Comparison of ENCODE assay signal across 17 cellular contexts in genomic region chr3:106397004-106397403, GRCh38.
DNase-seq lines count a peak whose midpoint lies in the region; ATAC-seq, FAIRE-seq and TF ChIP-seq lines count a peak whose summit lies in the region.
"Had no signal": no experiment of that assay in that cellular context is flagged by ENCODE, and none has a peak within 500 bp of the region (broad histone marks: within the 10 kb centered on the region; RNA-seq: fewer than 3 reads in every experiment).

No MANE protein-coding gene starts in this region.

- no TSS peak for BruUV-seq in PC-3 (replicated peaks; lab: Mats Ljungman, UMichigan)

- H3K9me3 ChIP-seq in HUES64 (ENCODE audit: insufficient read depth, low read depth, low read length) = no peaks in the 10 kb centered on the region
- no peaks in the 10 kb centered on the region for H3K9me3 ChIP-seq in PC-3 (ENCODE audit: low read length)
- H3K9me3 ChIP-seq: BLaER1 had no signal

- H3K36me3 Mint-ChIP-seq in GM23338 (ENCODE audit: low read depth) = peaks cover 4% of the 10 kb centered on the region; the same call in 1 of the 3 replicates
- H3K36me3 Mint-ChIP-seq: CD4-positive, CD25-positive, alpha-beta regulatory T cell had no signal

- POLR2A ChIA-PET in PC-3 (lab: Charles Lee; ENCODE audit: unreplicated experiment) = no interaction called here

- H3K9me2 ChIP-seq in GM23338 (ENCODE audit: insufficient read depth) (no peaks in the 10 kb centered on the region), PC-3 (replicated peaks; ENCODE audit: low read length) (no peaks in the 10 kb centered on the region)

- DNase-seq in GM23338 (ENCODE audit: low spot score) (peak; percentile 60), iPS DF 19.7 (ENCODE audit: low read depth, low spot score) (peak; percentile 30), iPS-NIHi7 (ENCODE audit: extremely low spot score) (peak; percentile 10), D721Med (ENCODE audit: insufficient read length, low spot score) (no peak), PC-3 (no peak), retina (no peak)
- DNase-seq: 8988T; AML-193; Calu3; CD4-positive, CD25-positive, alpha-beta regulatory T cell; DMS79 treated with DMSO at 0.1 percent for 48 hours; EL had no signal

- ATAC-seq in GM23338 (peak; percentile 98), PC-3 (no peak)

- H3K27me3 ChIP-seq in GM23338 (ENCODE audit: insufficient read depth) = no peaks in the 10 kb centered on the region
- H3K27me3 ChIP-seq in HUES64 (ENCODE audit: insufficient read depth, low read length) = no peaks in the 10 kb centered on the region
- H3K27me3 ChIP-seq in PC-3 (ENCODE audit: low read length) = no peaks in the 10 kb centered on the region
- H3K27me3 ChIP-seq: BLaER1 had no signal

- H3K9me3 Mint-ChIP-seq in GM23338 = no peaks in the 10 kb centered on the region
- H3K9me3 Mint-ChIP-seq: CD4-positive, CD25-positive, alpha-beta regulatory T cell; IgD-negative memory B cell had no signal

- peak overlapping the region; percentile 32; the same call in 2 of the 3 replicates for H3K4me3 Mint-ChIP-seq in GM23338
- H3K4me3 Mint-ChIP-seq: CD4-positive, CD25-positive, alpha-beta regulatory T cell; IgD-negative memory B cell had no signal

- H3K4me2 ChIP-seq in GM23338 = peak overlapping the region; percentile 60
- no peak overlapping the region for H3K4me2 ChIP-seq in PC-3 (ENCODE audit: low read length)
- H3K4me2 ChIP-seq: BLaER1 had no signal

- H3K4me1 ChIP-seq in GM23338 (ENCODE audit: insufficient read depth) (peaks cover 28% of the 10 kb centered on the region), HUES64 (ENCODE audit: insufficient read depth, low read length) (peaks cover 33% of the 10 kb centered on the region), PC-3 (ENCODE audit: insufficient read depth, low read length) (no peaks in the 10 kb centered on the region)
- H3K4me1 ChIP-seq: BLaER1 had no signal

- intact Hi-C loops in PC-3 (cut with micrococcal nuclease) = no loop called here

- no peaks in the 10 kb centered on the region for H4K20me1 ChIP-seq in GM23338 (replicated peaks; ENCODE audit: insufficient read depth)
- no peaks in the 10 kb centered on the region for H4K20me1 ChIP-seq in PC-3 (ENCODE audit: low read length)
- H4K20me1 ChIP-seq: BLaER1 had no signal

- H3K27ac Mint-ChIP-seq in GM23338 = peak overlapping the region; percentile 71
- H3K27ac Mint-ChIP-seq: CD4-positive, CD25-positive, alpha-beta regulatory T cell; IgD-negative memory B cell had no signal

- no peak overlapping the region for H3K9ac ChIP-seq in HUES64 (ENCODE audit: low read depth, low read length)
- H3K9ac ChIP-seq in PC-3 (ENCODE audit: low read length) = no peak overlapping the region
- H3K9ac ChIP-seq: BLaER1 had no signal

- peak overlapping the region; percentile 65; the same call in 1 of the 2 replicates for H3K27ac ChIP-seq in GM23338 (ENCODE audit: low read depth)
- peak overlapping the region; percentile 34; the same call in 1 of the 2 replicates for H3K27ac ChIP-seq in HUES64 (ENCODE audit: low read depth, low read length)
- no peak overlapping the region for H3K27ac ChIP-seq in PC-3 (ENCODE audit: low read length)
- H3K27ac ChIP-seq: BLaER1 had no signal

- no peaks in the 10 kb centered on the region for H3K79me2 ChIP-seq in GM23338 (replicated peaks; ENCODE audit: insufficient read depth)
- H3K79me2 ChIP-seq in PC-3 (ENCODE audit: low read length) = no peaks in the 10 kb centered on the region

- H2AFZ ChIP-seq in GM23338 (0 out of 2 replicates have a peak overlapping the region, but pooled peaks have one; percentile 1), PC-3 (ENCODE audit: low read length) (no peak overlapping the region)

- no peak for TF ChIP-seq CTCF in GM23338 (conservative IDR thresholded peaks at IDR 0.05; ENCODE audit: low read depth in 2 of 2)
- TF ChIP-seq CTCF in D721Med (IDR thresholded peaks at IDR 0.05; ENCODE audit: insufficient read depth, missing control alignments) = no peak
- no peak for TF ChIP-seq CTCF in PC-3 (conservative IDR thresholded peaks at IDR 0.05; ENCODE audit: low read depth, low read length)

- H3K36me3 ChIP-seq in GM23338 (ENCODE audit: insufficient read depth) = no peaks in the 10 kb centered on the region
- H3K36me3 ChIP-seq in HUES64 (ENCODE audit: insufficient read depth, low read length) = no peaks in the 10 kb centered on the region
- no peaks in the 10 kb centered on the region for H3K36me3 ChIP-seq in PC-3 (ENCODE audit: low read depth, low read length)
- H3K36me3 ChIP-seq: BLaER1 had no signal

- H3K27me3 Mint-ChIP-seq in GM23338 (ENCODE audit: insufficient read depth, low read depth, poor library complexity) = no peaks in the 10 kb centered on the region
- H3K27me3 Mint-ChIP-seq: IgD-negative memory B cell had no signal

- peak overlapping the region; percentile 36 for H3K4me3 ChIP-seq in GM23338
- no peak overlapping the region for H3K4me3 ChIP-seq in HUES64 (ENCODE audit: low read length)
- no peak overlapping the region for H3K4me3 ChIP-seq in PC-3 (ENCODE audit: low read length)
- H3K4me3 ChIP-seq: BLaER1 had no signal

- H3K4me1 Mint-ChIP-seq in GM23338 = peaks cover 35% of the 10 kb centered on the region
- H3K4me1 Mint-ChIP-seq: CD4-positive, CD25-positive, alpha-beta regulatory T cell; IgD-negative memory B cell had no signal

- no peak for FAIRE-seq in D721Med (lab: Jason Lieb, UNC)
- FAIRE-seq: G401.6, GM12891 had no signal

- CTCF ChIA-PET in PC-3 (lab: Charles Lee) = no interaction called here

- H3F3A ChIP-seq in GM23338 (replicated peaks; ENCODE audit: low read depth) (no peaks in the 10 kb centered on the region), PC-3 (ENCODE audit: low read length, unreplicated experiment) (no peaks in the 10 kb centered on the region)

- 56% methylated on average over 2 of the region's 2 CpGs for WGBS in HUES64

TF ChIP-seq in GM23338, 12 proteins besides CTCF, POLR2A, EP300 and RAD21 (continues in another document):
- no peak for TF ChIP-seq REST (IDR thresholded peaks at IDR 0.05; ENCODE audit: unreplicated experiment)
- no peak for TF ChIP-seq EZH2phosphoT487 (IDR thresholded peaks at IDR 0.05; ENCODE audit: unreplicated experiment)

Comparison
In these comparisons a context has a peak if more than half of its experiments do, and no peak if none do; other contexts are left out.
1. DNase-seq: peak in GM23338 (single experiment), iPS DF 19.7 (single experiment) and iPS-NIHi7 (single experiment); none in D721Med (single experiment), PC-3 (single experiment) and retina (single experiment).